In the genomic region with DNA sequence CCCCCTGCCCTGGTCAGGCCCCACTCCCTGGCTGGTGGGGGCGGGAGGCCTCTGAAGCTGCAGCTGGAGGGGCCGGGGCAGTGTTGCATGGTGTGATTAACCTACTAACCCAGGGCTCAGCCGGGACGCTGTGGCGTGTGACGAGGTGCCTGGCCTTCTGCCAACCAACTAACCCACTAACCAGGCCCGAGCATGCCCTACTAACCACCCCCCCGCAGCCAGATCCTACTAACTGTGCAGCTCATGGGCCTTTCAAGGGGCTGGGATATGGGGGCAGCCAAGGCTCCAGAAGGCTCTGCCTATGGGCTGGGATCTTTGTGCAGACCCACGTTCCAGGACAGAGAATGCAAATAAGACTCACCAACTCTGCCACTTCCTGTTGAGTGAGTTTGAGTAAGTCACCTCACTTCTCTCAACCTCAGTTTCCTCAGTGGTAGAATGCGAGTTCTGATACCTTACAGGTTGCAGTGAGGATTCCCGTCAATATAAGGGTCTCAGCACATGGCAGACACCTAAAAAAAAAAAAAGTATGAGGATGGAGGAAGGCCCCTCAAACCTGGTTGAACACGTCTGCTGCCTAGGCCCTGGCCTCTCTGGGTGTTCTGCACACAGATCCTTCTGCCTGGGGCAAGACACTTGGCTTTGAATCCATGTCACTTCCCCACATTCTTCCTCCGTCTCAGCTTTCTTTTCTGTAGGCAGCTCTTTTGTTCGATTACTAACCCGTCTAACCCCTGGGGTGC, we compare ENCODE assay signal across 9 cellular contexts. TPM values are rescaled to one million over a fixed set of nuclear protein-coding genes. Genes with fewer than 3 reads are reported as not detected.
DNase-seq lines count a peak whose midpoint lies in the region; ATAC-seq and TF ChIP-seq lines count a peak whose summit lies in the region.
"Had no signal": no experiment of that assay in that cellular context is flagged by ENCODE, and none has a peak within 500 bp of the region (broad histone marks: within the 10 kb centered on the region; RNA-seq: fewer than 3 reads in every experiment).

No MANE protein-coding gene starts in this region.

- POLR2A ChIA-PET in activated CD4-positive, alpha-beta memory T cell treated with anti-CD3 and anti-CD28 coated beads for 36 hours (lab: Charles Lee): interaction anchor here (0.6 to 3.7 kb wide), 6 partner anchors 11 to 241 kb away, joined by 3 to 26 read pairs (median 6); a partner anchor contains a TSS

- peaks cover 30% of the 10 kb centered on the region for H3K4me1 Mint-ChIP-seq in Calu3 (ENCODE audit: low read depth, unreplicated experiment)
- peaks cover 68% of the 10 kb centered on the region for H3K4me1 Mint-ChIP-seq in activated CD4-positive, alpha-beta memory T cell treated with anti-CD3 and anti-CD28 coated beads for 36 hours (ENCODE audit: low read depth)

- H3K36me3 Mint-ChIP-seq in Calu3 (ENCODE audit: insufficient read depth, unreplicated experiment): peaks cover 14% of the 10 kb centered on the region
- peaks cover 25% of the 10 kb centered on the region for H3K36me3 Mint-ChIP-seq in activated CD4-positive, alpha-beta memory T cell treated with anti-CD3 and anti-CD28 coated beads for 36 hours

- no peaks in the 10 kb centered on the region for H3K9me3 Mint-ChIP-seq in Calu3 (ENCODE audit: low read depth, unreplicated experiment)
- no peaks in the 10 kb centered on the region for H3K9me3 Mint-ChIP-seq in activated CD4-positive, alpha-beta memory T cell treated with anti-CD3 and anti-CD28 coated beads for 36 hours

- H3K4me3 ChIP-seq in epithelial cell of esophagus (ENCODE audit: low read length) (no peak overlapping the region), skin epidermis (no peak overlapping the region)

- CTCF ChIA-PET in Calu3 (lab: Charles Lee): interaction anchor here (0.6 kb wide), 1 partner anchor 163 kb away, joined by 3 read pairs; no protein-coding TSS in a partner anchor
- CTCF ChIA-PET in activated CD4-positive, alpha-beta memory T cell treated with anti-CD3 and anti-CD28 coated beads for 36 hours (lab: Charles Lee): interaction anchor here (0.6 to 1.4 kb wide), 3 partner anchors 9 to 1338 kb away, joined by 3 to 5 read pairs (median 3); no protein-coding TSS in a partner anchor

- BruUV-seq in Calu3 (replicated peaks; lab: Mats Ljungman, UMichigan): no TSS peak

- H3K27ac ChIP-seq in skin epidermis: peak overlapping the region in 20 of 21 experiments; percentile 93 to 99 (median 97)

- TF ChIP-seq CTCF in Calu3 (IDR thresholded peaks at IDR 0.05; ENCODE audit: unreplicated experiment) (no peak), epithelial cell of esophagus (IDR thresholded peaks at IDR 0.05; ENCODE audit: insufficient read depth, low read depth, low read length, missing control alignments) (no peak)

- ATAC-seq in HG03354 (IDR thresholded peaks at IDR 0.05; ENCODE audit: poor library complexity, severe bottlenecking, unreplicated experiment) (peak; percentile 28), HG02885 (IDR thresholded peaks at IDR 0.05; ENCODE audit: poor library complexity, unreplicated experiment) (no peak), HG02840 (IDR thresholded peaks at IDR 0.05; ENCODE audit: low FRiP score, unreplicated experiment) (no peak)

- H3K27ac Mint-ChIP-seq in Calu3 (ENCODE audit: unreplicated experiment): no peak overlapping the region
- peak overlapping the region; percentile 100 for H3K27ac Mint-ChIP-seq in activated CD4-positive, alpha-beta memory T cell treated with anti-CD3 and anti-CD28 coated beads for 36 hours

- DNase-seq in Calu3: peak; percentile 27
- peak; percentile 83 for DNase-seq in activated CD4-positive, alpha-beta memory T cell treated with anti-CD3 and anti-CD28 coated beads for 36 hours
- DNase-seq in epithelial cell of esophagus (ENCODE audit: low read depth): peak; percentile 89
- DNase-seq in OCI-M1 (lab: John Stamatoyannopoulos, UW): no peak

- H3K4me3 Mint-ChIP-seq in Calu3 (ENCODE audit: low read depth, unreplicated experiment): no peak overlapping the region
- H3K4me3 Mint-ChIP-seq in activated CD4-positive, alpha-beta memory T cell treated with anti-CD3 and anti-CD28 coated beads for 36 hours: peak overlapping the region; percentile 94

- H3K27me3 Mint-ChIP-seq in Calu3 (ENCODE audit: unreplicated experiment): peaks cover 23% of the 10 kb centered on the region
- no peaks in the 10 kb centered on the region for H3K27me3 Mint-ChIP-seq in activated CD4-positive, alpha-beta memory T cell treated with anti-CD3 and anti-CD28 coated beads for 36 hours

- intact Hi-C loops in Calu3 (cut with micrococcal nuclease; ENCODE audit: unreplicated experiment): loop anchor here (10.0 kb wide), 1 partner anchor 73 kb away; no protein-coding TSS in a partner anchor
- intact Hi-C loops in activated CD4-positive, alpha-beta memory T cell treated with anti-CD3 and anti-CD28 coated beads for 36 hours (cut with micrococcal nuclease): loop anchor here (1.0 to 5.0 kb wide), 6 partner anchors 12 to 1246 kb away; a partner anchor contains a TSS

RNA-seq across cellular contexts. Expression of a gene that starts 14.1 kb away (rescaled TPM):
- total RNA-seq in Calu3 (2022): 0.52 and 0.64 TPM in 2 replicates
- total RNA-seq in activated CD4-positive, alpha-beta memory T cell treated with anti-CD3 and anti-CD28 coated beads for 36 hours: 10 to 100 TPM; 52.3 to 58.7 TPM

RNA-seq across cellular contexts. Expression of a gene that starts 49.7 kb away (rescaled TPM):
- total RNA-seq in Calu3 (2022): not detected in 2 replicates
- total RNA-seq in activated CD4-positive, alpha-beta memory T cell treated with anti-CD3 and anti-CD28 coated beads for 36 hours: under 1 TPM in 1 of 2 experiments, not detected in 1; 0.36 TPM
- total RNA-seq: fibroblast of villous mesenchyme had no signal

RNA-seq across cellular contexts. Expression of a gene that starts 53.7 kb away (rescaled TPM):
- total RNA-seq in Calu3 (2022): not detected in 2 replicates
- total RNA-seq in activated CD4-positive, alpha-beta memory T cell treated with anti-CD3 and anti-CD28 coated beads for 36 hours: under 1 TPM in 1 of 2 experiments, not detected in 1; 0.48 TPM
- total RNA-seq: fibroblast of villous mesenchyme had no signal

Comparison
In these comparisons a context has a peak if more than half of its experiments do, and no peak if none do; other contexts are left out.
1. RNA of a gene that starts 14.1 kb away (total RNA-seq): 52.3 to 58.7 TPM in activated CD4-positive, alpha-beta memory T cell treated with anti-CD3 and anti-CD28 coated beads for 36 hours; 0.52 to 0.64 TPM in Calu3; every median in the first group is over 10 times any median in the second.